In the genomic region with DNA sequence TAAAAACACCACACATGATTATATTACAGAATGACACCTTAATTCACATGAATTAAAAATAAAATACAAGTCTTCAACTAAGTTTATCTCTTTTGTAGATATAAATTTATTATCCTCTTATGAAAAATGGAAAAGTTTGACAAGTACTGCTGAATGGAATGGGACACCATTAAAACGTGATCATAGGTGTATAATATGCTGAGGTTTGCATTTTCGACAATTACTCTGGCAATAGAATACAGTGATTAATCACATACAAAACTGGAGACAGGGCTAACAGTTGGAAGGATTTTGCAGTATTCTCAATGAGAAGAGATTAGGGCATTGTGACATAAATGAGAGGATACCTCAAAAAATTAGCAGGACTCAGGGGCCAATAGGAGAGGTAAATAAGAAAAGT, we compare ENCODE assay signal across 8 cellular contexts. TPM values are rescaled to one million over a fixed set of nuclear protein-coding genes. Genes with fewer than 3 reads are reported as not detected.
"Had no signal": no experiment of that assay in that cellular context is flagged by ENCODE, and none has a peak within 500 bp of the region (broad histone marks: within the 10 kb centered on the region; RNA-seq: fewer than 3 reads in every experiment).

No MANE protein-coding gene starts in this region.

- DNase-seq: H7, HFFc6, KG1 had no signal

- H2AFZ ChIP-seq: GM23338 had no signal

- H3K4me3 ChIP-seq: GM23338, HAP-1 had no signal

- H3K36me3 ChIP-seq: HAP-1 had no signal

- H3K27ac ChIP-seq: HL-60 had no signal

- ATAC-seq: GM23338, HCT116 had no signal

- H3K4me2 ChIP-seq: GM23338 had no signal

RNA-seq across cellular contexts. Expression of a gene that starts 17.1 kb away (rescaled TPM):
- polyA plus RNA-seq: IgD-negative memory B cell had no signal
